ENCODE assay signal across 9 cellular contexts in genomic region chr10:18650618-18651017, GRCh38. TPM values are rescaled to one million over a fixed set of nuclear protein-coding genes. Genes with fewer than 3 reads are reported as not detected.
DNase-seq lines count a peak whose midpoint lies in the region; FAIRE-seq and TF ChIP-seq lines count a peak whose summit lies in the region.
"Had no signal": no experiment of that assay in that cellular context is flagged by ENCODE, and none has a peak within 500 bp of the region (broad histone marks: within the 10 kb centered on the region; RNA-seq: fewer than 3 reads in every experiment).

No MANE protein-coding gene starts in this region.

- H3K79me2 ChIP-seq in PC-9 (ENCODE audit: low read depth): peaks cover 22% of the 10 kb centered on the region
- H3K79me2 ChIP-seq in trophoblast cell (ENCODE audit: control insufficient read depth, insufficient read depth, low read length, poor library complexity): peaks cover 2% of the 10 kb centered on the region

- H3K23ac ChIP-seq in trophoblast cell (ENCODE audit: low read length): no peak overlapping the region

- no peak overlapping the region for H3K4ac ChIP-seq in trophoblast cell (ENCODE audit: low read depth, low read length)

- CTCF ChIA-PET in PC-9 (lab: Charles Lee): interaction anchor here (0.7 kb wide), 1 partner anchor 23 kb away, joined by 3 read pairs; no protein-coding TSS in a partner anchor

- FAIRE-seq in GM12892 (lab: Jason Lieb, UNC): no peak

- no peaks in the 10 kb centered on the region for H3K9me3 ChIP-seq in PC-9 (ENCODE audit: insufficient read depth, low read depth)
- no peaks in the 10 kb centered on the region for H3K9me3 ChIP-seq in trophoblast cell (ENCODE audit: insufficient read depth, low read depth, low read length)

- H4K91ac ChIP-seq in trophoblast cell (ENCODE audit: low read depth, low read length): no peak overlapping the region

- no peak overlapping the region for H4K12ac ChIP-seq in trophoblast cell (ENCODE audit: low read depth, low read length)

- WGBS in trophoblast cell (ENCODE audit: extremely low coverage, insufficient coverage, insufficient read length): no CpG with 5 or more reads among the region's 4 CpGs

- no peak overlapping the region for H3K14ac ChIP-seq in trophoblast cell (ENCODE audit: low read length)

- H3K4me1 ChIP-seq in PC-9 (replicated peaks; ENCODE audit: insufficient read depth): peaks cover 9% of the 10 kb centered on the region
- H3K4me1 ChIP-seq in trophoblast cell (ENCODE audit: control insufficient read depth in 1 of 2, insufficient read depth in 2 of 2, low read length in 2 of 2): no peaks in the 10 kb centered on the region

- H3K18ac ChIP-seq in trophoblast cell (ENCODE audit: low read length): no peak overlapping the region

- POLR2A ChIA-PET in PC-9 (lab: Charles Lee; ENCODE audit: unreplicated experiment): interaction anchor here (0.5 kb wide), 1 partner anchor 8 kb away, joined by 8 read pairs; no protein-coding TSS in a partner anchor

- H3K79me1 ChIP-seq in trophoblast cell (ENCODE audit: low read length): peaks cover 4% of the 10 kb centered on the region

- no peak overlapping the region for H4K8ac ChIP-seq in trophoblast cell (ENCODE audit: low read depth, low read length)

- H3K9ac ChIP-seq in trophoblast cell (ENCODE audit: low read length): no peak overlapping the region

- H2AFZ ChIP-seq in PC-9 (peak overlapping the region; percentile 89), trophoblast cell (ENCODE audit: insufficient read depth, low read length, poor library complexity) (no peak overlapping the region)

- intact Hi-C loops in PC-9 (cut with micrococcal nuclease; ENCODE audit: unreplicated experiment): loop anchor here (5.0 kb wide), 1 partner anchor 38 kb away; no protein-coding TSS in a partner anchor

- no peaks in the 10 kb centered on the region for H4K20me1 ChIP-seq in PC-9 (ENCODE audit: insufficient read depth)

- no TSS peak for BruUV-seq in PC-9 (replicated peaks; lab: Mats Ljungman, UMichigan)

- no peak for TF ChIP-seq POLR2A in GM12892 (IDR thresholded peaks at IDR 0.05; ENCODE audit: low read depth, low read length)

- no peak overlapping the region for H2BK120ac ChIP-seq in trophoblast cell (ENCODE audit: insufficient read depth, low read length, poor library complexity)

- H3K4me3 ChIP-seq in GM12864 (ENCODE audit: low read depth, low read length): peak overlapping the region; percentile 84
- peak overlapping the region; percentile 96 for H3K4me3 ChIP-seq in PC-9
- no peak overlapping the region for H3K4me3 ChIP-seq in trophoblast cell (ENCODE audit: low read depth, low read length)

- H3F3A ChIP-seq in PC-9 (ENCODE audit: insufficient read depth, low read depth): peaks cover 9% of the 10 kb centered on the region

- DNase-seq in GM12864 (ENCODE audit: low read depth): no peak
- DNase-seq in PC-9: no peak
- no peak for DNase-seq in epithelial cell of prostate (ENCODE audit: low read depth, low spot score)
- DNase-seq in trophoblast cell: peak in 1 of 2 donors; percentile 17
- no peak for DNase-seq in GM03348 (ENCODE audit: low spot score)
- no peak for DNase-seq in GM12892 (ENCODE audit: insufficient read length)
- no peak for DNase-seq in epidermal melanocyte (ENCODE audit: insufficient read length, low spot score)
- DNase-seq in LoVo (ENCODE audit: low spot score): no peak
- DNase-seq: islet precursor cell had no signal

- no peak overlapping the region for H2BK5ac ChIP-seq in trophoblast cell (ENCODE audit: low read depth, low read length, poor library complexity)

- TF ChIP-seq CTCF in GM12864 (IDR thresholded peaks at IDR 0.05; ENCODE audit: low read depth, low read length, missing control alignments): no peak
- no peak for TF ChIP-seq CTCF in PC-9 (conservative IDR thresholded peaks at IDR 0.05)

- no peak overlapping the region for H2AK5ac ChIP-seq in trophoblast cell (ENCODE audit: low read length)

- H3K4me2 ChIP-seq in PC-9 (peak overlapping the region; percentile 99), trophoblast cell (ENCODE audit: low read length) (peak overlapping the region; percentile 82)

- H3K36me3 ChIP-seq in PC-9 (ENCODE audit: low read depth) (no peaks in the 10 kb centered on the region), trophoblast cell (ENCODE audit: control insufficient read depth in 1 of 2, insufficient read depth in 2 of 2, low read length in 2 of 2) (peaks cover 0 to 3% of the 10 kb centered on the region in 2 experiments)

- peak overlapping the region; percentile 55; the same call in 1 of the 2 replicates for H3K27ac ChIP-seq in PC-9
- peak overlapping the region; percentile 68 for H3K27ac ChIP-seq in epithelial cell of prostate
- H3K27ac ChIP-seq in trophoblast cell (ENCODE audit: low read depth, low read length): no peak overlapping the region

- H2BK12ac ChIP-seq in trophoblast cell (ENCODE audit: low read length): no peak overlapping the region

- no peaks in the 10 kb centered on the region for H3K9me2 ChIP-seq in PC-9 (ENCODE audit: insufficient read depth)

- H3K27me3 ChIP-seq in PC-9 (ENCODE audit: insufficient read depth, low read depth): no peaks in the 10 kb centered on the region
- no peaks in the 10 kb centered on the region for H3K27me3 ChIP-seq in trophoblast cell (ENCODE audit: insufficient read depth, low read length)

RNA-seq across cellular contexts. Expression of gene NSUN6, which starts 0.8 kb away (rescaled TPM):
- 11.9 and 12.9 TPM in 2 replicates for total RNA-seq in PC-9 (2021)
- 6.7 and 6.8 TPM in 2 replicates for polyA plus RNA-seq in trophoblast cell (2013)
- polyA plus RNA-seq in GM12892 (2012; ENCODE audit: missing spikeins): 13.6 TPM

RNA-seq across cellular contexts. Expression of gene ARL5B, which starts 8.6 kb away (rescaled TPM):
- total RNA-seq in PC-9 (2021): 11.1 and 15.3 TPM in 2 replicates
- 24.5 and 25.7 TPM in 2 replicates for polyA plus RNA-seq in trophoblast cell (2013)
- 8.5 TPM for polyA plus RNA-seq in GM12892 (2012; ENCODE audit: missing spikeins)
